Comparison of ENCODE assay signal across 8 cellular contexts in genomic region chr7:106345421-106346166, GRCh38.
DNase-seq lines count a peak whose midpoint lies in the region; ATAC-seq and TF ChIP-seq lines count a peak whose summit lies in the region.

No MANE protein-coding gene starts in this region.

- H3K4me2 ChIP-seq in PC-9: peak overlapping the region; percentile 72

- BruUV-seq in PC-9 (replicated peaks; lab: Mats Ljungman, UMichigan): no TSS peak

- POLR2A ChIA-PET in PC-9 (lab: Charles Lee; ENCODE audit: unreplicated experiment): interaction anchor here (0.7 to 1.9 kb wide), 4 partner anchors 60 to 129 kb away, joined by 4 to 6 read pairs (median 6); partner anchors contain the start of gene NAMPT

- peaks cover 31% of the 10 kb centered on the region for H3F3A ChIP-seq in PC-9 (ENCODE audit: insufficient read depth, low read depth)

- H3K27me3 ChIP-seq in PC-9 (ENCODE audit: insufficient read depth, low read depth): no peaks in the 10 kb centered on the region

- no peaks in the 10 kb centered on the region; the same call in 1 of the 2 replicates for H3K79me2 ChIP-seq in PC-9 (ENCODE audit: low read depth)

- peak overlapping the region; percentile 41; the same call in 1 of the 2 replicates for H3K4me3 ChIP-seq in PC-9
- no peak overlapping the region for H3K4me3 ChIP-seq in astrocyte of the spinal cord (ENCODE audit: low read depth, low read length)

- intact Hi-C loops in PC-9 (cut with micrococcal nuclease; ENCODE audit: unreplicated experiment): loop anchor here (1.0 to 10.0 kb wide), 4 partner anchors 20 to 429 kb away; no protein-coding TSS in a partner anchor

- TF ChIP-seq CTCF in PC-9 (conservative IDR thresholded peaks at IDR 0.05) (no peak), astrocyte of the spinal cord (IDR thresholded peaks at IDR 0.05; ENCODE audit: low read depth, low read length) (no peak), GM20000 (IDR thresholded peaks at IDR 0.05; ENCODE audit: extremely low read depth, missing control alignments) (no peak)

- CTCF ChIA-PET in PC-9 (lab: Charles Lee): no interaction called here

- peaks cover 13% of the 10 kb centered on the region; the same call in 1 of the 2 replicates for H3K36me3 ChIP-seq in PC-9 (ENCODE audit: low read depth)

- H2AFZ ChIP-seq in PC-9: no peak overlapping the region

- peak overlapping the region; percentile 98 for H3K27ac ChIP-seq in PC-9

- H3K4me1 ChIP-seq in PC-9 (replicated peaks; ENCODE audit: insufficient read depth): peaks cover 38% of the 10 kb centered on the region

- DNase-seq in PC-9 (peak in 1 of 2 experiments; percentile 52), astrocyte of the spinal cord (ENCODE audit: low read depth, low spot score) (peak; percentile 59), GM20000 (ENCODE audit: low spot score) (no peak), NCI-H2107 treated with DMSO at 0.1 percent for 48 hours (lab: John Stamatoyannopoulos, UW; ENCODE audit: unreplicated experiment) (no peak), NCI-H2227 (lab: John Stamatoyannopoulos, UW; ENCODE audit: unreplicated experiment) (no peak), NCI-H1048 (lab: John Stamatoyannopoulos, UW) (no peak)
- DNase-seq in stimulated activated CD4-positive, alpha-beta T cell treated with anti-CD3 and anti-CD28 coated beads, Interleukin-1b, Interleukin-23, amount 100 ng/mL, for 4 hours (ENCODE audit: low read depth in 2 of 2): peak; percentile 9 to 35

- H3K9me3 ChIP-seq in PC-9 (ENCODE audit: insufficient read depth, low read depth): peaks cover 61% of the 10 kb centered on the region

- in situ Hi-C loops in astrocyte of the spinal cord (cut with HindIII; ENCODE audit: low sequenced_read_pairs): no loop called here

- ATAC-seq in GM19463 (IDR thresholded peaks at IDR 0.05; ENCODE audit: unreplicated experiment): peak; percentile 35

- no peaks in the 10 kb centered on the region for H3K9me2 ChIP-seq in PC-9 (ENCODE audit: insufficient read depth)

- no peaks in the 10 kb centered on the region for H4K20me1 ChIP-seq in PC-9 (ENCODE audit: insufficient read depth)

Comparison
In these comparisons a context has a peak if more than half of its experiments do, and no peak if none do; other contexts are left out.
1. DNase-seq: peak in astrocyte of the spinal cord (single experiment) and stimulated activated CD4-positive, alpha-beta T cell treated with anti-CD3 and anti-CD28 coated beads, Interleukin-1b, Interleukin-23, amount 100 ng/mL, for 4 hours (2 of 2); none in GM20000 (single experiment), NCI-H2107 treated with DMSO at 0.1 percent for 48 hours (single experiment), NCI-H2227 (single experiment) and NCI-H1048 (single experiment).